Comparison of ENCODE assay signal across 14 cellular contexts in genomic region chr22:44926491-44927415, GRCh38.
"Had no signal": no experiment of that assay in that cellular context is flagged by ENCODE, and none has a peak within 500 bp of the region (broad histone marks: within the 10 kb centered on the region; RNA-seq: fewer than 3 reads in every experiment).

No MANE protein-coding gene starts in this region.

- FAIRE-seq: small intestine had no signal

- H3K36me3 Mint-ChIP-seq: activated naive CD8-positive, alpha-beta T cell treated with anti-CD3 and anti-CD28 coated beads, Interleukin-2, amount 10 ng/mL, durations not matched to agents 7 days and 5 days; mesothelial cell of epicardium had no signal

- H3K27ac ChIP-seq: brain microvascular endothelial cell, neutrophil, suprapubic skin had no signal

- H3K27me3 Mint-ChIP-seq: dendritic cell treated with granulocyte-macrophage colony-stimulating factor and Interleukin-4, amounts not matched to agents 40 ng/mL and 50 ng/mL, for 4 days had no signal

- H3K36me3 ChIP-seq: brain microvascular endothelial cell, neutrophil, suprapubic skin had no signal

- H3K4me3 Mint-ChIP-seq: activated CD4-positive, alpha-beta T cell treated with anti-CD3 and anti-CD28 coated beads, Interleukin-2, amount 10 ng/mL, durations not matched to agents 7 days and 5 days; activated naive CD8-positive, alpha-beta T cell treated with anti-CD3 and anti-CD28 coated beads, Interleukin-2, amount 10 ng/mL, durations not matched to agents 7 days and 5 days; dendritic cell treated with granulocyte-macrophage colony-stimulating factor and Interleukin-4, amounts not matched to agents 40 ng/mL and 50 ng/mL, for 4 days; mesothelial cell of epicardium; stimulated activated naive CD8-positive, alpha-beta T cell treated with anti-CD3 and anti-CD28 coated beads, Interleukin-15, Interleukin-2, amounts not matched to agents 100 ng/mL and 50 ng/mL, for 24 hours; type B pancreatic cell had no signal

- H3K4me3 ChIP-seq: suprapubic skin had no signal

- DNase-seq: activated CD4-positive, alpha-beta T cell treated with anti-CD3 and anti-CD28 coated beads, Interleukin-2, amount 10 ng/mL, durations not matched to agents 7 days and 5 days; activated naive CD8-positive, alpha-beta T cell treated with anti-CD3 and anti-CD28 coated beads, Interleukin-2, amount 10 ng/mL, durations not matched to agents 7 days and 5 days; brain microvascular endothelial cell; effector memory CD4-positive, alpha-beta T cell; foreskin fibroblast; kidney glomerular epithelial cell; small intestine; SW 1271 had no signal

- H3K27me3 ChIP-seq: brain microvascular endothelial cell, neutrophil had no signal

- H3K4me1 Mint-ChIP-seq: activated CD4-positive, alpha-beta T cell treated with anti-CD3 and anti-CD28 coated beads, Interleukin-2, amount 10 ng/mL, durations not matched to agents 7 days and 5 days; activated naive CD8-positive, alpha-beta T cell treated with anti-CD3 and anti-CD28 coated beads, Interleukin-2, amount 10 ng/mL, durations not matched to agents 7 days and 5 days had no signal

- H3K27ac Mint-ChIP-seq: activated CD4-positive, alpha-beta T cell treated with anti-CD3 and anti-CD28 coated beads, Interleukin-2, amount 10 ng/mL, durations not matched to agents 7 days and 5 days; activated naive CD8-positive, alpha-beta T cell treated with anti-CD3 and anti-CD28 coated beads, Interleukin-2, amount 10 ng/mL, durations not matched to agents 7 days and 5 days; dendritic cell treated with granulocyte-macrophage colony-stimulating factor and Interleukin-4, amounts not matched to agents 40 ng/mL and 50 ng/mL, for 4 days; mesothelial cell of epicardium; stimulated activated naive CD8-positive, alpha-beta T cell treated with anti-CD3 and anti-CD28 coated beads, Interleukin-15, Interleukin-2, amounts not matched to agents 100 ng/mL and 50 ng/mL, for 24 hours; type B pancreatic cell had no signal

- H3K9me3 Mint-ChIP-seq: activated CD4-positive, alpha-beta T cell treated with anti-CD3 and anti-CD28 coated beads, Interleukin-2, amount 10 ng/mL, durations not matched to agents 7 days and 5 days; activated naive CD8-positive, alpha-beta T cell treated with anti-CD3 and anti-CD28 coated beads, Interleukin-2, amount 10 ng/mL, durations not matched to agents 7 days and 5 days; dendritic cell treated with granulocyte-macrophage colony-stimulating factor and Interleukin-4, amounts not matched to agents 40 ng/mL and 50 ng/mL, for 4 days; stimulated activated naive CD8-positive, alpha-beta T cell treated with anti-CD3 and anti-CD28 coated beads, Interleukin-15, Interleukin-2, amounts not matched to agents 100 ng/mL and 50 ng/mL, for 24 hours; type B pancreatic cell had no signal

- H3K9me3 ChIP-seq: neutrophil, suprapubic skin had no signal

- H3K4me1 ChIP-seq: suprapubic skin had no signal
